23 cellular contexts compared by ENCODE assay signal in the genomic region with DNA sequence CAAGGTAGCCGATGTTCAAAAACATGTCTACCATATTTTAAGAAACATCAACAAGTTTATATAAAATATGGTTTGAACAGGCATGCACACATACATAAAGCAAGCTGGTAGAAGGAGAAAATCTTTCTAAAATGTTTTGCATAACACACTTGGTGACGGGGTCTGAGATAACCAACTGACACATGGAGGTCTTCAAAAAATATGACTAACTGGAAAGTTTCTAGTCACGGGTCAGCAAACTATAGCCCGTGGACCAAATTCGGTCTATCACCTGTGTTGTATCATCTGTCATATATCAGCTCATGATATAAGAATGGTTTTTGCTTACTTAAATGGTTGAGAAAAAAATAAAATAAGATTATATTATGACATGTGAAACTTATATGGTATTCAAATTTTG.
DNase-seq lines count a peak whose midpoint lies in the region; ATAC-seq and TF ChIP-seq lines count a peak whose summit lies in the region.
"Had no signal": no experiment of that assay in that cellular context is flagged by ENCODE, and none has a peak within 500 bp of the region (broad histone marks: within the 10 kb centered on the region; RNA-seq: fewer than 3 reads in every experiment).

No MANE protein-coding gene starts in this region.

- no peaks in the 10 kb centered on the region for H3K9me3 Mint-ChIP-seq in activated T-cell treated with anti-CD3 and anti-CD28 coated beads, Interleukin-2, amount 50 U/mL, for 24 hours
- no peaks in the 10 kb centered on the region for H3K9me3 Mint-ChIP-seq in activated T-cell treated with anti-CD3 and anti-CD28 coated beads, Interleukin-2, amount 50 U/mL, for 4 hours
- no peaks in the 10 kb centered on the region for H3K9me3 Mint-ChIP-seq in immature natural killer cell
- H3K9me3 Mint-ChIP-seq: activated T-helper 1 cell treated with anti-CD3 and anti-CD28 coated beads, Interleukin-12 subunit alpha, Interleukin-12 subunit beta, Interleukin-2, Interleukin-4 antibody, amounts not matched to agents 30 ng/mL and 10 ng/mL and 1 ng/mL, durations not matched to agents 14 hours and 24 hours and 36 hours; CD8-positive, alpha-beta memory T cell had no signal

- DNase-seq in activated T-cell treated with anti-CD3 and anti-CD28 coated beads, Interleukin-2, amount 50 U/mL, for 24 hours = no peak
- no peak for DNase-seq in activated T-cell treated with anti-CD3 and anti-CD28 coated beads, Interleukin-2, amount 50 U/mL, for 4 hours
- peak; percentile 25 for DNase-seq in NCI-H526 treated with DMSO at 0.1 percent for 48 hours (lab: John Stamatoyannopoulos, UW)
- DNase-seq in coronary artery (ENCODE audit: low spot score) = no peak
- DNase-seq in thoracic aorta (ENCODE audit: low spot score) = no peak
- DNase-seq in immature natural killer cell = no peak
- DNase-seq in stimulated activated CD4-positive, alpha-beta T cell treated with anti-CD3 and anti-CD28 coated beads, Interleukin-1b, Interleukin-23, amount 100 ng/mL, for 48 hours = no peak
- DNase-seq: activated CD4-positive, alpha-beta T cell treated with anti-CD3 and anti-CD28 coated beads, Interleukin-2, amount 50 U/mL, for 1 hour; AML-193; CD8-positive, alpha-beta memory T cell; DMS 273 treated with DMSO at 0.1 percent for 48 hours; glutamatergic neuron; kidney glomerular epithelial cell; lower lobe of right lung; mucosa of descending colon; OCI-M1; right cardiac atrium; stimulated activated CD4-positive, alpha-beta T cell treated with anti-CD3 and anti-CD28 coated beads, Interleukin-4, amount 100 ng/mL, for 1 hour; uterus; WERI-Rb-1 had no signal

- H3K4me1 ChIP-seq in thoracic aorta (ENCODE audit: control insufficient read depth in 1 of 2, low read depth in 2 of 2) = peaks cover 37 to 91% of the 10 kb centered on the region in 2 donors

- H3K4me3 Mint-ChIP-seq in activated T-cell treated with anti-CD3 and anti-CD28 coated beads, Interleukin-2, amount 50 U/mL, for 24 hours = no peak overlapping the region
- H3K4me3 Mint-ChIP-seq in activated T-cell treated with anti-CD3 and anti-CD28 coated beads, Interleukin-2, amount 50 U/mL, for 4 hours = no peak overlapping the region
- H3K4me3 Mint-ChIP-seq in immature natural killer cell = no peak overlapping the region
- H3K4me3 Mint-ChIP-seq: activated T-helper 1 cell treated with anti-CD3 and anti-CD28 coated beads, Interleukin-12 subunit alpha, Interleukin-12 subunit beta, Interleukin-2, Interleukin-4 antibody, amounts not matched to agents 30 ng/mL and 10 ng/mL and 1 ng/mL, durations not matched to agents 14 hours and 24 hours and 36 hours had no signal

- H3K27me3 Mint-ChIP-seq in activated T-cell treated with anti-CD3 and anti-CD28 coated beads, Interleukin-2, amount 50 U/mL, for 24 hours = no peaks in the 10 kb centered on the region
- no peaks in the 10 kb centered on the region for H3K27me3 Mint-ChIP-seq in activated T-cell treated with anti-CD3 and anti-CD28 coated beads, Interleukin-2, amount 50 U/mL, for 4 hours (ENCODE audit: low read depth)
- peaks cover 0 to 3% (median 0%) of the 10 kb centered on the region in 3 donors for H3K27me3 Mint-ChIP-seq in immature natural killer cell (ENCODE audit: low read depth in 3 of 3)
- H3K27me3 Mint-ChIP-seq: CD8-positive, alpha-beta memory T cell had no signal

- H3K4me1 Mint-ChIP-seq in activated T-cell treated with anti-CD3 and anti-CD28 coated beads, Interleukin-2, amount 50 U/mL, for 24 hours (ENCODE audit: low read depth) = peaks cover 91% of the 10 kb centered on the region
- H3K4me1 Mint-ChIP-seq in activated T-cell treated with anti-CD3 and anti-CD28 coated beads, Interleukin-2, amount 50 U/mL, for 4 hours (ENCODE audit: low read depth) = peaks cover 86% of the 10 kb centered on the region
- H3K4me1 Mint-ChIP-seq in immature natural killer cell = peaks cover 80 to 94% of the 10 kb centered on the region in 2 donors

- H3K27me3 ChIP-seq in thoracic aorta (replicated peaks; ENCODE audit: insufficient read depth) = no peaks in the 10 kb centered on the region
- H3K27me3 ChIP-seq: uterus had no signal

- H3K27ac ChIP-seq in coronary artery (peak overlapping the region; percentile 41 to 77), thoracic aorta (peak overlapping the region; percentile 61 to 70)
- H3K27ac ChIP-seq: lower lobe of right lung, parathyroid adenoma, uterus, WERI-Rb-1 had no signal

- no peak for TF ChIP-seq CTCF in coronary artery (IDR thresholded peaks at IDR 0.05)
- no peak for TF ChIP-seq CTCF in thoracic aorta (IDR thresholded peaks at IDR 0.05)

- H3K27ac Mint-ChIP-seq in activated T-cell treated with anti-CD3 and anti-CD28 coated beads, Interleukin-2, amount 50 U/mL, for 24 hours = peak overlapping the region; percentile 91
- H3K27ac Mint-ChIP-seq in immature natural killer cell = peak overlapping the region in 1 of 6 donors; percentile 61
- H3K27ac Mint-ChIP-seq: activated T-helper 1 cell treated with anti-CD3 and anti-CD28 coated beads, Interleukin-12 subunit alpha, Interleukin-12 subunit beta, Interleukin-2, Interleukin-4 antibody, amounts not matched to agents 30 ng/mL and 10 ng/mL and 1 ng/mL, durations not matched to agents 14 hours and 24 hours and 36 hours had no signal

- peaks cover 90% of the 10 kb centered on the region for H3K36me3 Mint-ChIP-seq in activated T-cell treated with anti-CD3 and anti-CD28 coated beads, Interleukin-2, amount 50 U/mL, for 24 hours (ENCODE audit: low read depth)
- H3K36me3 Mint-ChIP-seq in activated T-cell treated with anti-CD3 and anti-CD28 coated beads, Interleukin-2, amount 50 U/mL, for 4 hours (ENCODE audit: insufficient read depth) = peaks cover 53% of the 10 kb centered on the region
- H3K36me3 Mint-ChIP-seq in immature natural killer cell = peaks cover 0 to 4% (median 0%) of the 10 kb centered on the region in 3 donors

- H3K9me3 ChIP-seq in thoracic aorta = no peaks in the 10 kb centered on the region
- H3K9me3 ChIP-seq: lower lobe of right lung, mucosa of descending colon, uterus had no signal

- H3K4me3 ChIP-seq in coronary artery (no peak overlapping the region), thoracic aorta (no peak overlapping the region)
- H3K4me3 ChIP-seq: lower lobe of right lung, mucosa of descending colon, uterus had no signal

- ATAC-seq in activated T-cell treated with anti-CD3 and anti-CD28 coated beads, Interleukin-2, amount 50 U/mL, for 4 hours = no peak
- no peak for ATAC-seq in thoracic aorta (ENCODE audit: insufficient number of reproducible peaks, low FRiP score, low read depth)
- no peak for ATAC-seq in GM19351 (IDR thresholded peaks at IDR 0.05; ENCODE audit: unreplicated experiment)

- no peaks in the 10 kb centered on the region for H3K36me3 ChIP-seq in thoracic aorta
- H3K36me3 ChIP-seq: lower lobe of right lung, uterus, WERI-Rb-1 had no signal
